Comparison of ENCODE assay signal across 8 cellular contexts in genomic region chr11:17077520-17078401, GRCh38.
DNase-seq lines count a peak whose midpoint lies in the region; ATAC-seq and TF ChIP-seq lines count a peak whose summit lies in the region.

TSS of gene RPS13 (minus strand) at chr11:17077667. CDS start at chr11:17077641, 26 bp downstream.

- no peak for TF ChIP-seq CTCF in AG09319 (IDR thresholded peaks at IDR 0.05; ENCODE audit: low read depth, low read length)

- peak; percentile 98 for ATAC-seq in GM19035 (IDR thresholded peaks at IDR 0.05; ENCODE audit: unreplicated experiment)
- ATAC-seq in HG03354 (IDR thresholded peaks at IDR 0.05; ENCODE audit: poor library complexity, severe bottlenecking, unreplicated experiment), result peak; percentile 97
- peak; percentile 97 for ATAC-seq in activated CD4-positive, CD25-positive, alpha-beta regulatory T cell treated with anti-CD3 and anti-CD28 coated beads, Interleukin-2, amount 50 U/mL, for 24 hours

- peak; percentile 96 for DNase-seq in AG09319 (ENCODE audit: extremely low read depth, low read depth)
- peak; percentile 99 for DNase-seq in NCI-H446 treated with DMSO at 0.1 percent for 48 hours (lab: John Stamatoyannopoulos, UW)
- DNase-seq in cerebellar cortex (ENCODE audit: low spot score), result peak; percentile 99
- peak; percentile 99 for DNase-seq in islet precursor cell
- DNase-seq in stimulated activated CD4-positive, alpha-beta T cell treated with anti-CD3 and anti-CD28 coated beads, Interleukin-12 subunit alpha, Interleukin-12 subunit beta, amount 100 ng/mL, for 48 hours (ENCODE audit: low read depth in 2 of 3, low spot score in 1 of 3), result peak; percentile 87 to 92 (median 88)

Comparison
In these comparisons a context has a peak if more than half of its experiments do, and no peak if none do; other contexts are left out.
1. Peak in every context shown above with its lines: DNase-seq and ATAC-seq.